17 cellular contexts compared by ENCODE assay signal in genomic region chr16:11562941-11563340, GRCh38. TPM values are rescaled to one million over a fixed set of nuclear protein-coding genes. Genes with fewer than 3 reads are reported as not detected.
DNase-seq lines count a peak whose midpoint lies in the region; ATAC-seq and TF ChIP-seq lines count a peak whose summit lies in the region.
"Had no signal": no experiment of that assay in that cellular context is flagged by ENCODE, and none has a peak within 500 bp of the region (broad histone marks: within the 10 kb centered on the region; RNA-seq: fewer than 3 reads in every experiment).

No MANE protein-coding gene starts in this region.

- no peak for ATAC-seq in activated naive CD8-positive, alpha-beta T cell treated with anti-CD3 and anti-CD28 coated beads, Interleukin-2, amount 50 U/mL, for 24 hours
- ATAC-seq in naive thymus-derived CD4-positive, alpha-beta T cell: no peak
- ATAC-seq: Panc1 had no signal

- TF ChIP-seq POLR2A in uterus (IDR thresholded peaks at IDR 0.05): no peak
- no peak for TF ChIP-seq POLR2A in Peyer's patch (IDR thresholded peaks at IDR 0.05)

- no peaks in the 10 kb centered on the region for H3K9me3 Mint-ChIP-seq in activated naive CD4-positive, alpha-beta T cell treated with anti-CD3 and anti-CD28 coated beads, Interleukin-2, amount 50 U/mL, for 24 hours
- H3K9me3 Mint-ChIP-seq in activated naive CD8-positive, alpha-beta T cell treated with anti-CD3 and anti-CD28 coated beads, Interleukin-2, amount 50 U/mL, for 24 hours: no peaks in the 10 kb centered on the region
- peaks cover 0 to 1% (median 0%) of the 10 kb centered on the region in 11 donors for H3K9me3 Mint-ChIP-seq in naive thymus-derived CD4-positive, alpha-beta T cell

- H3K27ac Mint-ChIP-seq in activated naive CD4-positive, alpha-beta T cell treated with anti-CD3 and anti-CD28 coated beads, Interleukin-2, amount 50 U/mL, for 24 hours: peak overlapping the region; percentile 94
- H3K27ac Mint-ChIP-seq in activated naive CD8-positive, alpha-beta T cell treated with anti-CD3 and anti-CD28 coated beads, Interleukin-2, amount 50 U/mL, for 24 hours: peak overlapping the region; percentile 46
- peak overlapping the region; percentile 86 to 99 (median 93) for H3K27ac Mint-ChIP-seq in naive thymus-derived CD4-positive, alpha-beta T cell

- H3K4me3 Mint-ChIP-seq in activated naive CD4-positive, alpha-beta T cell treated with anti-CD3 and anti-CD28 coated beads, Interleukin-2, amount 50 U/mL, for 24 hours: peak overlapping the region; percentile 65
- no peak overlapping the region for H3K4me3 Mint-ChIP-seq in activated naive CD8-positive, alpha-beta T cell treated with anti-CD3 and anti-CD28 coated beads, Interleukin-2, amount 50 U/mL, for 24 hours
- peak overlapping the region in 7 of 10 donors; percentile 8 to 67 (median 45) for H3K4me3 Mint-ChIP-seq in naive thymus-derived CD4-positive, alpha-beta T cell

- POLR2A ChIA-PET in naive thymus-derived CD4-positive, alpha-beta T cell (lab: Charles Lee): interaction anchor here (0.9 to 2.3 kb wide), 8 partner anchors 13 to 106 kb away, joined by 3 to 18 read pairs (median 4); partner anchors contain the start of gene LITAF

- peaks cover 86% of the 10 kb centered on the region for H3K4me1 Mint-ChIP-seq in activated naive CD4-positive, alpha-beta T cell treated with anti-CD3 and anti-CD28 coated beads, Interleukin-2, amount 50 U/mL, for 24 hours
- H3K4me1 Mint-ChIP-seq in activated naive CD8-positive, alpha-beta T cell treated with anti-CD3 and anti-CD28 coated beads, Interleukin-2, amount 50 U/mL, for 24 hours: peaks cover 84% of the 10 kb centered on the region
- peaks cover 31 to 92% (median 70%) of the 10 kb centered on the region in 7 donors for H3K4me1 Mint-ChIP-seq in naive thymus-derived CD4-positive, alpha-beta T cell

- H3K9me3 ChIP-seq in naive thymus-derived CD4-positive, alpha-beta T cell (ENCODE audit: control insufficient read depth in 2 of 3, low read length in 3 of 3): no peaks in the 10 kb centered on the region
- no peaks in the 10 kb centered on the region for H3K9me3 ChIP-seq in uterus
- H3K9me3 ChIP-seq in Peyer's patch: no peaks in the 10 kb centered on the region

- peaks cover 0 to 14% (median 0%) of the 10 kb centered on the region in 3 experiments for H3K36me3 ChIP-seq in naive thymus-derived CD4-positive, alpha-beta T cell (ENCODE audit: control insufficient read depth in 2 of 3, insufficient read depth in 3 of 3, low read length in 3 of 3)
- H3K36me3 ChIP-seq in uterus: no peaks in the 10 kb centered on the region
- H3K36me3 ChIP-seq in Peyer's patch: no peaks in the 10 kb centered on the region
- H3K36me3 ChIP-seq: cardiac muscle cell had no signal

- TF ChIP-seq CTCF in uterus (IDR thresholded peaks at IDR 0.05) (no peak), Peyer's patch (IDR thresholded peaks at IDR 0.05) (no peak)

- no peak for DNase-seq in activated naive CD4-positive, alpha-beta T cell treated with anti-CD3 and anti-CD28 coated beads, Interleukin-2, amount 50 U/mL, for 16 hours
- no peak for DNase-seq in activated naive CD8-positive, alpha-beta T cell treated with anti-CD3 and anti-CD28 coated beads, Interleukin-2, amount 50 U/mL, for 24 hours
- no peak for DNase-seq in naive thymus-derived CD4-positive, alpha-beta T cell
- no peak for DNase-seq in uterus
- no peak for DNase-seq in NCI-H2171 (lab: John Stamatoyannopoulos, UW)
- no peak for DNase-seq in Peyer's patch
- no peak for DNase-seq in NCI-H446 (lab: John Stamatoyannopoulos, UW)
- DNase-seq: effector CD4-positive, alpha-beta T cell; KBM-7; kidney glomerular epithelial cell; NCI-H1092; NCI-H774; stimulated activated CD4-positive, alpha-beta T cell treated with anti-CD3 and anti-CD28 coated beads, Interleukin-12 subunit alpha, Interleukin-12 subunit beta, amount 100 ng/mL, for 4 hours had no signal

- peaks cover 8% of the 10 kb centered on the region for H3K36me3 Mint-ChIP-seq in activated naive CD4-positive, alpha-beta T cell treated with anti-CD3 and anti-CD28 coated beads, Interleukin-2, amount 50 U/mL, for 24 hours
- peaks cover 33% of the 10 kb centered on the region for H3K36me3 Mint-ChIP-seq in activated naive CD8-positive, alpha-beta T cell treated with anti-CD3 and anti-CD28 coated beads, Interleukin-2, amount 50 U/mL, for 24 hours (ENCODE audit: low read depth)
- H3K36me3 Mint-ChIP-seq in naive thymus-derived CD4-positive, alpha-beta T cell: peaks cover 5 to 27% (median 22%) of the 10 kb centered on the region in 5 donors

- peak overlapping the region; percentile 65 for H3K27ac ChIP-seq in naive thymus-derived CD4-positive, alpha-beta T cell (ENCODE audit: low read depth, low read length)
- H3K27ac ChIP-seq in uterus (peak overlapping the region; percentile 81 to 92), Peyer's patch (peak overlapping the region in 1 of 4 donors; percentile 17)
- H3K27ac ChIP-seq: cardiac muscle cell had no signal

- H3K27me3 Mint-ChIP-seq in activated naive CD4-positive, alpha-beta T cell treated with anti-CD3 and anti-CD28 coated beads, Interleukin-2, amount 50 U/mL, for 24 hours: no peaks in the 10 kb centered on the region
- no peaks in the 10 kb centered on the region for H3K27me3 Mint-ChIP-seq in activated naive CD8-positive, alpha-beta T cell treated with anti-CD3 and anti-CD28 coated beads, Interleukin-2, amount 50 U/mL, for 24 hours
- H3K27me3 Mint-ChIP-seq in naive thymus-derived CD4-positive, alpha-beta T cell: no peaks in the 10 kb centered on the region

- CTCF ChIA-PET in naive thymus-derived CD4-positive, alpha-beta T cell (lab: Charles Lee): interaction anchor here (0.7 to 4.5 kb wide), 3 partner anchors 19 to 31 kb away, joined by 3 to 22 read pairs (median 5); no protein-coding TSS in a partner anchor

- intact Hi-C loops in naive thymus-derived CD4-positive, alpha-beta T cell (cut with micrococcal nuclease): loop anchor here in 1 of 2 donors (1.0 to 10.0 kb wide), 4 partner anchors 8 to 352 kb away; partner anchors contain the start of genes GSPT1 and SOCS1
- intact Hi-C loops in uterus (cut with DNase I; ENCODE audit: low total_unique reads): no loop called here

- H3K27me3 ChIP-seq in naive thymus-derived CD4-positive, alpha-beta T cell (ENCODE audit: control insufficient read depth in 2 of 2, insufficient read depth in 2 of 2, low read length in 2 of 2): no peaks in the 10 kb centered on the region
- H3K27me3 ChIP-seq in uterus (no peaks in the 10 kb centered on the region), Peyer's patch (no peaks in the 10 kb centered on the region)
- H3K27me3 ChIP-seq: cardiac muscle cell had no signal

- peaks cover 52 to 67% of the 10 kb centered on the region in 2 donors for H3K4me1 ChIP-seq in naive thymus-derived CD4-positive, alpha-beta T cell (ENCODE audit: control insufficient read depth in 2 of 2, insufficient read depth in 2 of 2, low read length in 2 of 2)
- peaks cover 0 to 14% of the 10 kb centered on the region in 2 donors for H3K4me1 ChIP-seq in uterus
- peaks cover 0 to 20% (median 0%) of the 10 kb centered on the region in 4 donors for H3K4me1 ChIP-seq in Peyer's patch

- H3K4me3 ChIP-seq in naive thymus-derived CD4-positive, alpha-beta T cell (ENCODE audit: low read length): no peak overlapping the region
- H3K4me3 ChIP-seq in uterus (no peak overlapping the region), Peyer's patch (no peak overlapping the region)
- H3K4me3 ChIP-seq: cardiac muscle cell, GM12878 had no signal

RNA-seq across cellular contexts. Expression of gene LITAF, which starts 23.8 kb away (rescaled TPM):
- total RNA-seq in naive thymus-derived CD4-positive, alpha-beta T cell: 100 to 1,000 TPM; 126 to 278 (median 208) TPM
- 100 to 1,000 TPM; 525 to 563 TPM for polyA plus RNA-seq in naive thymus-derived CD4-positive, alpha-beta T cell
- total RNA-seq in uterus (100 to 1,000 TPM in 1 of 4 donors, 10 to 100 TPM in 3; 46.9 to 163 (median 73.2) TPM), Peyer's patch (10 to 100 TPM; 20.1 to 56.9 (median 32.3) TPM)
